In the genomic region with DNA sequence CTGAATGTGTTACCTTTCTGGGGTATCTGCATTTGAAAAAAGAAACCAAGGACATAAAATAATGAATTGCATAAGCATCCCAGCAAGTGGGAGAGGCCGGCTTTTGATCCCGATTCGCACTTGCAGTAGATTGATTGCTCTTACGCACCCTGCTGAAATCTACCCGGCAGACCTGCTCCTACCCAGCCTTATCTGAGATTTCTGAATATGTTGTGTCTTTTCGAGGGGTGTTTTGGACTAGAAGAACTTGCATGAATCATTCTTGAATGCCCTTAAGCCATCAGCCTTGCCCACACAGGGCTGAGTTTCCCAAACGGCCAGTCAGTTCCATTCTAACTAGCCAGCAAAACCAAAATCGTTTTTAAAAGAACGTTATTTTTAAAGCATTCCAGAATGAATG, we compare ENCODE assay signal across 20 cellular contexts.
"Had no signal": no experiment of that assay in that cellular context is flagged by ENCODE, and none has a peak within 500 bp of the region (broad histone marks: within the 10 kb centered on the region; RNA-seq: fewer than 3 reads in every experiment).

No MANE protein-coding gene starts in this region.

- H3K27ac Mint-ChIP-seq: activated CD4-positive, alpha-beta memory T cell treated with anti-CD3 and anti-CD28 coated beads, Interleukin-2, amount 10 ng/mL, durations not matched to agents 7 days and 5 days; activated naive CD4-positive, alpha-beta T cell treated with anti-CD3 and anti-CD28 coated beads, Interleukin-2, amount 10 ng/mL, durations not matched to agents 7 days and 5 days; activated T-cell treated with anti-CD3 and anti-CD28 coated beads, Interleukin-2, amount 50 U/mL, for 72 hours; T-helper 1 cell treated with Interleukin-12 subunit alpha and Interleukin-12 subunit beta and Interleukin-4 antibody, amounts not matched to agents 30 μg/mL and 1 μg/mL, for 36 hours had no signal

- H3K4me1 Mint-ChIP-seq: activated CD4-positive, alpha-beta memory T cell treated with anti-CD3 and anti-CD28 coated beads, Interleukin-2, amount 10 ng/mL, durations not matched to agents 7 days and 5 days had no signal

- H3K4me3 Mint-ChIP-seq: activated CD4-positive, alpha-beta memory T cell treated with anti-CD3 and anti-CD28 coated beads, Interleukin-2, amount 10 ng/mL, durations not matched to agents 7 days and 5 days; activated naive CD4-positive, alpha-beta T cell treated with anti-CD3 and anti-CD28 coated beads, Interleukin-2, amount 10 ng/mL, durations not matched to agents 7 days and 5 days; activated T-cell treated with anti-CD3 and anti-CD28 coated beads, Interleukin-2, amount 50 U/mL, for 72 hours; neural crest cell; T-helper 1 cell treated with Interleukin-12 subunit alpha and Interleukin-12 subunit beta and Interleukin-4 antibody, amounts not matched to agents 30 μg/mL and 1 μg/mL, for 36 hours had no signal

- H3K9me3 ChIP-seq: lower lobe of right lung had no signal

- ATAC-seq: activated T-cell treated with anti-CD3 and anti-CD28 coated beads, Interleukin-2, amount 50 U/mL, for 72 hours; lower lobe of right lung had no signal

- H3K9me3 Mint-ChIP-seq: activated CD4-positive, alpha-beta memory T cell treated with anti-CD3 and anti-CD28 coated beads, Interleukin-2, amount 10 ng/mL, durations not matched to agents 7 days and 5 days; T-helper 1 cell treated with Interleukin-12 subunit alpha and Interleukin-12 subunit beta and Interleukin-4 antibody, amounts not matched to agents 30 μg/mL and 1 μg/mL, for 36 hours had no signal

- H3K27me3 Mint-ChIP-seq: activated CD4-positive, alpha-beta memory T cell treated with anti-CD3 and anti-CD28 coated beads, Interleukin-2, amount 10 ng/mL, durations not matched to agents 7 days and 5 days; naive B cell had no signal

- DNase-seq: activated CD4-positive, alpha-beta memory T cell treated with anti-CD3 and anti-CD28 coated beads, Interleukin-2, amount 10 ng/mL, durations not matched to agents 7 days and 5 days; activated CD4-positive, alpha-beta T cell treated with anti-CD3 and anti-CD28 coated beads for 48 hours; activated CD4-positive, CD25-positive, alpha-beta regulatory T cell; activated effector memory CD4-positive, alpha-beta T cell treated with anti-CD3 and anti-CD28 coated beads, Interleukin-2, amount 50 U/mL, for 16 hours; activated naive CD4-positive, alpha-beta T cell treated with anti-CD3 and anti-CD28 coated beads, Interleukin-2, amount 10 ng/mL, durations not matched to agents 7 days and 5 days; activated T-cell treated with anti-CD3 and anti-CD28 coated beads, Interleukin-2, amount 50 U/mL, for 72 hours; central memory CD4-positive, alpha-beta T cell; dermis blood vessel endothelial cell; effector CD8-positive, alpha-beta T cell; hypothalamus; lower lobe of right lung; naive B cell; occipital lobe; stimulated activated CD4-positive, alpha-beta T cell treated with anti-CD3 and anti-CD28 coated beads, Interleukin-4, amount 100 ng/mL, for 1 hour; stimulated activated naive CD4-positive, alpha-beta T cell treated with Interleukin-2 at 50 U/mL for 16 hours had no signal

- H3K36me3 Mint-ChIP-seq: activated naive CD4-positive, alpha-beta T cell treated with anti-CD3 and anti-CD28 coated beads, Interleukin-2, amount 10 ng/mL, durations not matched to agents 7 days and 5 days; naive B cell had no signal

- H3K27ac ChIP-seq: ascending aorta, lower lobe of right lung had no signal

- H3K4me3 ChIP-seq: ascending aorta, lower lobe of right lung had no signal

- H3K36me3 ChIP-seq: ascending aorta, lower lobe of right lung had no signal

- H3K27me3 ChIP-seq: ascending aorta had no signal

- FAIRE-seq: frontal cortex, islet of Langerhans had no signal
